In the genomic region with DNA sequence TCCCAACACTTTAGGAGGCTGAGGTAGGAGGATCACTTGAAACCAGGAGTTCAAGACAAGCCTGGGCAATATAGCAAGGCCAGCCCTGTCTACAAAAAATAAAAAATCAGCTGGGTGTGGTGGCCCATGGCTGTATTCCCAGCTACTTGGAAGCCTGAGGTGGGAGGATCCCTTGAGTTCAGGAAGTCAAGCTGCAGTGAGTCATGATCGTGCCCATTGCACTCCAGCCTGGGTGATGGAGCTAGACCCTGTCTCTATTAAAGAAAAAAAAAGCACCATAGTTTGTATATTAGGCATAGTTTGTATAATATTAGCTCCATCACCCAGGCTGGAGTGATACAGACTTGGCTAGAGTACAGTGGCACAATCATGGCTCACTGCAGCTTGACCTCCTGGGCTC, we compare ENCODE assay signal across 11 cellular contexts. TPM values are rescaled to one million over a fixed set of nuclear protein-coding genes. Genes with fewer than 3 reads are reported as not detected.
DNase-seq lines count a peak whose midpoint lies in the region; ATAC-seq and TF ChIP-seq lines count a peak whose summit lies in the region.
"Had no signal": no experiment of that assay in that cellular context is flagged by ENCODE, and none has a peak within 500 bp of the region (broad histone marks: within the 10 kb centered on the region; RNA-seq: fewer than 3 reads in every experiment).

No MANE protein-coding gene starts in this region.

- intact Hi-C loops in prostate gland (cut with DNase I), result no loop called here
- intact Hi-C loops in thyroid gland (cut with DNase I), result no loop called here

- H3K36me3 ChIP-seq in prostate gland, result no peaks in the 10 kb centered on the region
- H3K36me3 ChIP-seq in thyroid gland, result no peaks in the 10 kb centered on the region
- H3K36me3 ChIP-seq: upper lobe of left lung had no signal

- no peak overlapping the region for H3K27ac ChIP-seq in prostate gland
- H3K27ac ChIP-seq in thyroid gland, result no peak overlapping the region
- H3K27ac ChIP-seq: upper lobe of left lung had no signal

- H3K4me1 ChIP-seq in prostate gland (replicated peaks) (no peaks in the 10 kb centered on the region), thyroid gland (no peaks in the 10 kb centered on the region)
- H3K4me1 ChIP-seq: upper lobe of left lung had no signal

- no peaks in the 10 kb centered on the region for H3K9me3 Mint-ChIP-seq in activated naive CD8-positive, alpha-beta T cell treated with anti-CD3 and anti-CD28 coated beads for 36 hours

- no peaks in the 10 kb centered on the region for H3K9me3 ChIP-seq in prostate gland
- no peaks in the 10 kb centered on the region for H3K9me3 ChIP-seq in thyroid gland
- H3K9me3 ChIP-seq: upper lobe of left lung had no signal

- 68% methylated on average over 1 of the region's 1 CpG for WGBS in prostate gland
- 67 to 74% methylated on average over 1 of the region's 1 CpG for WGBS in thyroid gland, 2 donors

- H3K4me3 Mint-ChIP-seq in activated naive CD8-positive, alpha-beta T cell treated with anti-CD3 and anti-CD28 coated beads for 36 hours, result no peak overlapping the region

- H3K27me3 ChIP-seq in prostate gland (replicated peaks; ENCODE audit: insufficient read depth), result no peaks in the 10 kb centered on the region
- no peaks in the 10 kb centered on the region for H3K27me3 ChIP-seq in thyroid gland
- H3K27me3 ChIP-seq: upper lobe of left lung had no signal

- DNase-seq in GM04504 (ENCODE audit: low read depth), result peak; percentile 73
- peak; percentile 80 for DNase-seq in RPMI7951 (ENCODE audit: low read depth)
- peak; percentile 63 for DNase-seq in fibroblast of gingiva (ENCODE audit: low read depth)
- DNase-seq in omental fat pad (ENCODE audit: low spot score), result no peak
- DNase-seq in prostate gland (ENCODE audit: low spot score), result no peak
- DNase-seq in activated naive CD8-positive, alpha-beta T cell treated with anti-CD3 and anti-CD28 coated beads for 36 hours, result no peak
- DNase-seq in thyroid gland, result no peak
- DNase-seq: DMS 273 treated with DMSO at 0.1 percent for 48 hours, nucleus accumbens had no signal

- no peaks in the 10 kb centered on the region for H3K4me1 Mint-ChIP-seq in activated naive CD8-positive, alpha-beta T cell treated with anti-CD3 and anti-CD28 coated beads for 36 hours

- no peak for TF ChIP-seq POLR2A in prostate gland (IDR thresholded peaks at IDR 0.05)
- no peak for TF ChIP-seq POLR2A in thyroid gland (IDR thresholded peaks at IDR 0.05)

- TF ChIP-seq CTCF in omental fat pad (IDR thresholded peaks at IDR 0.05) (no peak), prostate gland (IDR thresholded peaks at IDR 0.05) (no peak), thyroid gland (IDR thresholded peaks at IDR 0.05) (no peak)

- H3K4me3 ChIP-seq in prostate gland (no peak overlapping the region), thyroid gland (replicated peaks in 1 of 3) (no peak overlapping the region)
- H3K4me3 ChIP-seq: upper lobe of left lung had no signal

- H3K27ac Mint-ChIP-seq in activated naive CD8-positive, alpha-beta T cell treated with anti-CD3 and anti-CD28 coated beads for 36 hours, result no peak overlapping the region

- ATAC-seq in omental fat pad (ENCODE audit: low FRiP score), result peak; percentile 41
- no peak for ATAC-seq in HG03039 (IDR thresholded peaks at IDR 0.05; ENCODE audit: unreplicated experiment)

- no peaks in the 10 kb centered on the region for H3K27me3 Mint-ChIP-seq in activated naive CD8-positive, alpha-beta T cell treated with anti-CD3 and anti-CD28 coated beads for 36 hours

- H3K36me3 Mint-ChIP-seq in activated naive CD8-positive, alpha-beta T cell treated with anti-CD3 and anti-CD28 coated beads for 36 hours, result no peaks in the 10 kb centered on the region

RNA-seq across cellular contexts. Expression of gene NME5, which starts 9.6 kb away (rescaled TPM):
- 0.29 and 0.36 TPM in 2 replicates for total RNA-seq in RPMI7951 (2014; rRNA removed; shearing (Covaris generic))
- total RNA-seq in omental fat pad, result 1 to 10 TPM in 1 of 4 donors, under 1 TPM in 2, not detected in 1; 0.36 to 2.3 (median 0.75) TPM
- total RNA-seq in prostate gland, result 1 to 10 TPM; 5.8 to 6.6 TPM
- not detected for total RNA-seq in activated naive CD8-positive, alpha-beta T cell treated with anti-CD3 and anti-CD28 coated beads for 36 hours
- 10 to 100 TPM in 3 of 4 donors, 1 to 10 TPM in 1; 4.3 to 14.4 (median 12.0) TPM for total RNA-seq in thyroid gland

RNA-seq across cellular contexts. Expression of gene BRD8, which starts 29.6 kb away (rescaled TPM):
- total RNA-seq in RPMI7951 (2014; rRNA removed; shearing (Covaris generic)), result 34.3 and 48.4 TPM in 2 replicates
- total RNA-seq in omental fat pad, result 10 to 100 TPM; 25.0 to 49.2 (median 29.0) TPM
- total RNA-seq in prostate gland, result 10 to 100 TPM; 47.1 to 75.5 TPM
- total RNA-seq in activated naive CD8-positive, alpha-beta T cell treated with anti-CD3 and anti-CD28 coated beads for 36 hours, result 10 to 100 TPM; 51.5 to 58.8 TPM
- 10 to 100 TPM; 56.9 to 96.1 (median 65.3) TPM for total RNA-seq in thyroid gland

RNA-seq across cellular contexts. Expression of gene KIF20A, which starts 30.1 kb away (rescaled TPM):
- 161 and 183 TPM in 2 replicates for total RNA-seq in RPMI7951 (2014; rRNA removed; shearing (Covaris generic))
- total RNA-seq in omental fat pad, result 1 to 10 TPM in 2 of 4 donors, under 1 TPM in 1, not detected in 1; 0.37 to 3.2 (median 3.0) TPM
- 1 to 10 TPM in 1 of 2 donors, under 1 TPM in 1; 0.77 to 8.0 TPM for total RNA-seq in prostate gland
- total RNA-seq in activated naive CD8-positive, alpha-beta T cell treated with anti-CD3 and anti-CD28 coated beads for 36 hours, result 10 to 100 TPM; 57.2 to 59.1 TPM
- 1 to 10 TPM in 2 of 4 donors, under 1 TPM in 1, not detected in 1; 0.40 to 2.6 (median 1.9) TPM for total RNA-seq in thyroid gland

Comparison
In these comparisons a context has a peak if more than half of its experiments do, and no peak if none do; other contexts are left out.
1. DNase-seq: peak in GM04504 (single experiment), RPMI7951 (single experiment) and fibroblast of gingiva (single experiment); none in omental fat pad (single experiment), prostate gland (single experiment), activated naive CD8-positive, alpha-beta T cell treated with anti-CD3 and anti-CD28 coated beads for 36 hours (single experiment) and thyroid gland (0 of 2).
2. RNA of gene KIF20A, which starts 30.1 kb away (total RNA-seq): 161 to 183 TPM in RPMI7951 and 57.2 to 59.1 TPM in activated naive CD8-positive, alpha-beta T cell treated with anti-CD3 and anti-CD28 coated beads for 36 hours; 0.77 to 8.0 TPM in prostate gland, 0.37 to 3.2 TPM in omental fat pad and 0.40 to 2.6 TPM in thyroid gland; every median in the first group is over 4 times any median in the second.